3 cellular contexts compared by ENCODE assay signal in genomic region chr22:49104434-49104833, GRCh38.
TF ChIP-seq lines count a peak whose summit lies in the region.

No MANE protein-coding gene starts in this region.

TF ChIP-seq in A549, 52 proteins besides CTCF, POLR2A, EP300 and RAD21:
- no peak for TF ChIP-seq JUN (IDR thresholded peaks at IDR 0.05)
- TF ChIP-seq ZNF302 (CRISPR knock-in tag; IDR thresholded peaks at IDR 0.05) = no peak
- TF ChIP-seq RARB (CRISPR knock-in tag; IDR thresholded peaks at IDR 0.05) = no peak
- no peak for TF ChIP-seq ZSCAN20 (CRISPR knock-in tag; IDR thresholded peaks at IDR 0.05)
- no peak for TF ChIP-seq FOSB (CRISPR knock-in tag; IDR thresholded peaks at IDR 0.05)
- TF ChIP-seq RCOR1 (IDR thresholded peaks at IDR 0.05; ENCODE audit: low read depth, low read length) = no peak
- TF ChIP-seq ESRRA (IDR thresholded peaks at IDR 0.05; ENCODE audit: borderline replicate concordance, low read length) = no peak
- no peak for TF ChIP-seq CEBPB (IDR thresholded peaks at IDR 0.05)
- no peak for TF ChIP-seq MAZ (IDR thresholded peaks at IDR 0.05; ENCODE audit: borderline replicate concordance, low read depth, low read length)

TF ChIP-seq in IMR-90, 13 proteins besides CTCF, POLR2A, EP300 and RAD21:
- TF ChIP-seq, protein P1, sequence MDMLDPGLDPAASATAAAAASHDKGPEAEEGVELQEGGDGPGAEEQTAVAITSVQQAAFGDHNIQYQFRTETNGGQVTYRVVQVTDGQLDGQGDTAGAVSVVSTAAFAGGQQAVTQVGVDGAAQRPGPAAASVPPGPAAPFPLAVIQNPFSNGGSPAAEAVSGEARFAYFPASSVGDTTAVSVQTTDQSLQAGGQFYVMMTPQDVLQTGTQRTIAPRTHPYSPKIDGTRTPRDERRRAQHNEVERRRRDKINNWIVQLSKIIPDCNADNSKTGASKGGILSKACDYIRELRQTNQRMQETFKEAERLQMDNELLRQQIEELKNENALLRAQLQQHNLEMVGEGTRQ (IDR thresholded peaks at IDR 0.05; ENCODE audit: low read depth, low read length) = no peak

TF ChIP-seq in H1, 55 proteins besides CTCF, POLR2A, EP300 and RAD21:
- TF ChIP-seq JUND (IDR thresholded peaks at IDR 0.05; ENCODE audit: low read length) = no peak
- no peak for TF ChIP-seq TAF7 (optimal IDR thresholded peaks at IDR 0.05; ENCODE audit: borderline replicate concordance, low read depth, low read length)
- TF ChIP-seq NRF1 (IDR thresholded peaks at IDR 0.05; ENCODE audit: low read depth, low read length) = no peak
- TF ChIP-seq ASH2L (IDR thresholded peaks at IDR 0.05; ENCODE audit: low read length) = no peak
- TF ChIP-seq KDM1A (IDR thresholded peaks at IDR 0.05; ENCODE audit: borderline replicate concordance, low read length) = no peak
- TF ChIP-seq, protein P2, sequence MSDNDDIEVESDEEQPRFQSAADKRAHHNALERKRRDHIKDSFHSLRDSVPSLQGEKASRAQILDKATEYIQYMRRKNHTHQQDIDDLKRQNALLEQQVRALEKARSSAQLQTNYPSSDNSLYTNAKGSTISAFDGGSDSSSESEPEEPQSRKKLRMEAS (IDR thresholded peaks at IDR 0.05) = no peak
- TF ChIP-seq SAP30 (IDR thresholded peaks at IDR 0.05; ENCODE audit: insufficient read depth, insufficient replicate concordance, low read length) = no peak
